Comparison of ENCODE assay signal across 1 cellular context in genomic region chr12:57810450-57810849, GRCh38.
TF ChIP-seq lines count a peak whose summit lies in the region.

No MANE protein-coding gene starts in this region.

TF ChIP-seq in K562, 482 proteins besides CTCF, POLR2A, EP300 and RAD21 (continues in another document):
- no peak for TF ChIP-seq DLX4 (CRISPR knock-in tag; IDR thresholded peaks at IDR 0.05)
- no peak for TF ChIP-seq ASH1L (IDR thresholded peaks at IDR 0.05; ENCODE audit: borderline replicate concordance, low read depth, partially characterized antibody)
- TF ChIP-seq SPI1 (IDR thresholded peaks at IDR 0.05; ENCODE audit: borderline replicate concordance, low read depth, low read length): peak; percentile 69; the same call in 1 of the 2 replicates
- TF ChIP-seq CHCHD3 (CRISPR knock-in tag; IDR thresholded peaks at IDR 0.05): no peak
- no peak for TF ChIP-seq ZNF146 (CRISPR knock-in tag; IDR thresholded peaks at IDR 0.05; ENCODE audit: unreplicated experiment)
- no peak for TF ChIP-seq TRIM24 (IDR thresholded peaks at IDR 0.05)
- TF ChIP-seq SFPQ (IDR thresholded peaks at IDR 0.05; ENCODE audit: low read depth, low read length): no peak
- TF ChIP-seq ZNF639 (CRISPR knock-in tag; conservative IDR thresholded peaks at IDR 0.05 in 1 of 2, IDR thresholded peaks at IDR 0.05 in 1 of 2): no peak
- TF ChIP-seq ZNF696 (CRISPR knock-in tag; conservative IDR thresholded peaks at IDR 0.05): no peak
- peak; percentile 60 for TF ChIP-seq ATF3 (IDR thresholded peaks at IDR 0.05)
- TF ChIP-seq ATF3 (CRISPR knock-in tag; conservative IDR thresholded peaks at IDR 0.05): no peak
- TF ChIP-seq SMARCE1 (IDR thresholded peaks at IDR 0.05): peak; percentile 51; the same call in 1 of the 2 replicates
- no peak for TF ChIP-seq ZFX (CRISPR knock-in tag; IDR thresholded peaks at IDR 0.05)
- peak; percentile 92 for TF ChIP-seq NFIC (IDR thresholded peaks at IDR 0.05)
- no peak for TF ChIP-seq ZNF124 (CRISPR knock-in tag; IDR thresholded peaks at IDR 0.05)
- no peak for TF ChIP-seq OTX1 (CRISPR knock-in tag; IDR thresholded peaks at IDR 0.05)
- no peak for TF ChIP-seq ZBTB33 (CRISPR knock-in tag; IDR thresholded peaks at IDR 0.05)
- no peak for TF ChIP-seq CREBBP (IDR thresholded peaks at IDR 0.05; ENCODE audit: low read depth, low read length)
- TF ChIP-seq MLLT1 (IDR thresholded peaks at IDR 0.05): no peak
- no peak for TF ChIP-seq SRSF7 (optimal IDR thresholded peaks at IDR 0.05; ENCODE audit: low read depth, low read length)
- no peak for TF ChIP-seq E2F1 (CRISPR knock-in tag; IDR thresholded peaks at IDR 0.05)
- no peak for TF ChIP-seq BRF2 (IDR thresholded peaks at IDR 0.05; ENCODE audit: borderline replicate concordance, insufficient read depth, insufficient read length)
- peak; percentile 20; the same call in 1 of the 2 replicates for TF ChIP-seq ZNF263 (CRISPR knock-in tag; IDR thresholded peaks at IDR 0.05; ENCODE audit: borderline replicate concordance)
- no peak for TF ChIP-seq ID3 (CRISPR knock-in tag; IDR thresholded peaks at IDR 0.05)
- no peak for TF ChIP-seq ID3 (tag; IDR thresholded peaks at IDR 0.05)
- TF ChIP-seq JUND (IDR thresholded peaks at IDR 0.05; ENCODE audit: borderline replicate concordance, low read depth, low read length): peak; percentile 76
- peak; percentile 72; the same call in 1 of the 3 replicates for TF ChIP-seq JUND (tag; IDR thresholded peaks at IDR 0.05; ENCODE audit: borderline replicate concordance, low read depth, low read length)
- TF ChIP-seq ZNF707 (CRISPR knock-in tag; conservative IDR thresholded peaks at IDR 0.05): no peak
- no peak for TF ChIP-seq SETDB1 (IDR thresholded peaks at IDR 0.05; ENCODE audit: low read length)
- TF ChIP-seq CTBP1 (IDR thresholded peaks at IDR 0.05; ENCODE audit: borderline replicate concordance): peak; percentile 70
- no peak for TF ChIP-seq MYBL2 (IDR thresholded peaks at IDR 0.05; ENCODE audit: low read depth)
- no peak for TF ChIP-seq MYBL2 (CRISPR knock-in tag; IDR thresholded peaks at IDR 0.05; ENCODE audit: borderline replicate concordance)
- no peak for TF ChIP-seq ATF4 (CRISPR knock-in tag; IDR thresholded peaks at IDR 0.05)
- TF ChIP-seq DPF2 (IDR thresholded peaks at IDR 0.05): 0 out of 2 replicates have a peak, but pooled peaks have one; percentile 24
- 0 out of 2 replicates have a peak, but pooled peaks have one; percentile 22 for TF ChIP-seq EHMT2 (IDR thresholded peaks at IDR 0.05)
- no peak for TF ChIP-seq MEF2D (tag; conservative IDR thresholded peaks at IDR 0.05; ENCODE audit: low read depth)
- TF ChIP-seq EP400 (IDR thresholded peaks at IDR 0.05): no peak
- peak in 1 of 2 experiments; percentile 31; a peak in 1 of 4 replicates for TF ChIP-seq RCOR1 (IDR thresholded peaks at IDR 0.05; ENCODE audit: borderline replicate concordance in 1 of 2, low read depth in 2 of 2, low read length in 2 of 2)
- TF ChIP-seq ZNF507 (tag; conservative IDR thresholded peaks at IDR 0.05): no peak
- no peak for TF ChIP-seq XRCC5 (IDR thresholded peaks at IDR 0.05; ENCODE audit: low read depth, low read length)
- TF ChIP-seq RNF219 (CRISPR knock-in tag; IDR thresholded peaks at IDR 0.05): no peak
- no peak for TF ChIP-seq GTF2B (IDR thresholded peaks at IDR 0.05; ENCODE audit: extremely low read depth, insufficient read length)
- TF ChIP-seq CBX8 (IDR thresholded peaks at IDR 0.05; ENCODE audit: borderline replicate concordance, extremely low read depth, low read depth, low read length, poor library complexity, severe bottlenecking): no peak
- TF ChIP-seq ZNF740 (CRISPR knock-in tag; IDR thresholded peaks at IDR 0.05): no peak
- TF ChIP-seq ZNF740 (tag; IDR thresholded peaks at IDR 0.05): no peak
- TF ChIP-seq ERF (CRISPR knock-in tag; IDR thresholded peaks at IDR 0.05): no peak
- no peak for TF ChIP-seq E2F4 (CRISPR knock-in tag; IDR thresholded peaks at IDR 0.05; ENCODE audit: low read depth)
- TF ChIP-seq SMARCA4 (IDR thresholded peaks at IDR 0.05): no peak; the same call in 1 of the 2 replicates
- no peak for TF ChIP-seq ZBTB1 (CRISPR knock-in tag; IDR thresholded peaks at IDR 0.05; ENCODE audit: borderline replicate concordance, low read depth)
- peak; percentile 79 for TF ChIP-seq FOSL1 (tag; conservative IDR thresholded peaks at IDR 0.05)
